22 cellular contexts compared by ENCODE assay signal in the genomic region with DNA sequence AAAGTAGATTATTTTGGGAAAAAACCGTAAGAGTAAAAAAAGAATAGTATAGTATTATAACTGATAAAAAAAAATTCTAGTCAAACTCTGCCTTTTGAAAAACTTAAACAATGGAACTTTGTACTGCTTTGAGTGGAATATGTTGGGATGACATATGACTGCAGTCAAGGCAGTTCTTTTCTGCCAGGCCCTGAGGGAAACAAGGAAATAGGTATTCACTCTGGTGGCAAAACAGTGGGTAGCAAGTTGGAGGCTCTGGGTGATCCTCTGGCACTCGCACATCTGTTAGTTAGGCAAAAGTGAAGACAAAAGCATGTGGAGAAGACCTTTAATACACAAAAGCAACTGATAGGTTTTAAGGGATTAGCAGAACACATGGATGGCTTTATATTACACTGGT.
A peak's percentile ranks its signal among the peaks of the same experiment; 100 is the strongest.
DNase-seq lines count a peak whose midpoint lies in the region; ATAC-seq, FAIRE-seq and TF ChIP-seq lines count a peak whose summit lies in the region.
"Had no signal": no experiment of that assay in that cellular context is flagged by ENCODE, and none has a peak within 500 bp of the region (broad histone marks: within the 10 kb centered on the region; RNA-seq: fewer than 3 reads in every experiment).

No MANE protein-coding gene starts in this region.

- H3K9ac ChIP-seq in iPS-20b (ENCODE audit: low read depth, low read length): no peak overlapping the region
- H3K9ac ChIP-seq: KMS-11 had no signal

- no peaks in the 10 kb centered on the region for H3K27me3 Mint-ChIP-seq in activated CD4-positive, alpha-beta T cell treated with anti-CD3 and anti-CD28 coated beads, Interleukin-2, amount 10 ng/mL, durations not matched to agents 24 days and 14 days
- no peaks in the 10 kb centered on the region for H3K27me3 Mint-ChIP-seq in WTC11 (ENCODE audit: low read depth)
- H3K27me3 Mint-ChIP-seq: CD4-positive, CD25-positive, alpha-beta regulatory T cell had no signal

- POLR2A ChIA-PET in WTC11 (lab: Charles Lee): no interaction called here

- peaks cover 56% of the 10 kb centered on the region for H3K36me3 ChIP-seq in iPS-20b (ENCODE audit: insufficient read depth, low read depth, low read length)

- H3K27ac ChIP-seq in iPS-20b (ENCODE audit: low read length): peak overlapping the region; percentile 20
- H3K27ac ChIP-seq: KMS-11, SJCRH30 had no signal

- H3K9me3 ChIP-seq in iPS-20b (ENCODE audit: insufficient read depth, low read depth, low read length): no peaks in the 10 kb centered on the region
- H3K9me3 ChIP-seq: BE2C, SJCRH30 had no signal

- CTCF ChIA-PET in WTC11 (lab: Charles Lee): interaction anchor here (3.4 kb wide), 1 partner anchor 44 kb away, joined by 14 read pairs; no protein-coding TSS in a partner anchor

- no peaks in the 10 kb centered on the region; the same call in 1 of the 2 replicates for H3K4me1 ChIP-seq in iPS-20b (ENCODE audit: insufficient read depth, low read length)
- H3K4me1 ChIP-seq: BE2C, SJCRH30 had no signal

- no peak for TF ChIP-seq CTCF in WTC11 (IDR thresholded peaks at IDR 0.05)

- peaks cover 46% of the 10 kb centered on the region for H3K36me3 Mint-ChIP-seq in activated CD4-positive, alpha-beta T cell treated with anti-CD3 and anti-CD28 coated beads, Interleukin-2, amount 10 ng/mL, durations not matched to agents 24 days and 14 days (ENCODE audit: low read depth)
- peaks cover 25% of the 10 kb centered on the region for H3K36me3 Mint-ChIP-seq in WTC11

- H3K4me3 ChIP-seq in iPS-20b (ENCODE audit: low read length): no peak overlapping the region
- H3K4me3 ChIP-seq: GM12878, SJCRH30 had no signal

- no peak overlapping the region for H3K4me3 Mint-ChIP-seq in activated CD4-positive, alpha-beta T cell treated with anti-CD3 and anti-CD28 coated beads, Interleukin-2, amount 10 ng/mL, durations not matched to agents 24 days and 14 days
- H3K4me3 Mint-ChIP-seq in WTC11: no peak overlapping the region
- H3K4me3 Mint-ChIP-seq: CD4-positive, CD25-positive, alpha-beta regulatory T cell had no signal

- no peak for DNase-seq in activated CD4-positive, alpha-beta T cell treated with anti-CD3 and anti-CD28 coated beads, Interleukin-2, amount 10 ng/mL, durations not matched to agents 24 days and 14 days
- no peak for DNase-seq in activated CD4-positive, alpha-beta T cell treated with anti-CD3 and anti-CD28 coated beads, Interleukin-2, amount 50 U/mL, for 1 hour
- DNase-seq in H54 (ENCODE audit: insufficient read length, low spot score) (no peak), WTC11 (ENCODE audit: low spot score) (no peak), HTR-8/SVneo (ENCODE audit: insufficient read length, low spot score) (no peak), GM19239 (ENCODE audit: insufficient read length, low spot score) (no peak)
- DNase-seq: BE2C; CD4-positive, CD25-positive, alpha-beta regulatory T cell; DMS153; GOT3; NCI-H1694 treated with DMSO at 0.1 percent for 48 hours; NCI-H2107; NCI-H2227 treated with DMSO at 0.1 percent for 48 hours; NCI-H510A treated with DMSO at 0.1 percent for 48 hours; NCI-H774; PC-3 had no signal

- no peak for ATAC-seq in WTC11
- no peak for ATAC-seq in HG02610 (IDR thresholded peaks at IDR 0.05; ENCODE audit: unreplicated experiment)
- ATAC-seq: GM12878, PC-3 had no signal

- FAIRE-seq in H54 (lab: Jason Lieb, UNC) (peak; percentile 23), HTR-8/SVneo (lab: Jason Lieb, UNC) (no peak), GM19239 (lab: Jason Lieb, UNC) (no peak)
- FAIRE-seq: A204.1, GM12878 had no signal

- peak overlapping the region; percentile 52 for H3K27ac Mint-ChIP-seq in activated CD4-positive, alpha-beta T cell treated with anti-CD3 and anti-CD28 coated beads, Interleukin-2, amount 10 ng/mL, durations not matched to agents 24 days and 14 days
- 0 out of 2 replicates have a peak overlapping the region, but pooled peaks have one; percentile 54 for H3K27ac Mint-ChIP-seq in WTC11

- H3K27me3 ChIP-seq in iPS-20b (ENCODE audit: insufficient read depth, low read length): no peaks in the 10 kb centered on the region
- H3K27me3 ChIP-seq: BE2C, SJCRH30 had no signal

- no peak for TF ChIP-seq POLR2A in H54 (IDR thresholded peaks at IDR 0.05; ENCODE audit: low read depth, low read length)

- intact Hi-C loops in activated CD4-positive, alpha-beta T cell treated with anti-CD3 and anti-CD28 coated beads, Interleukin-2, amount 10 ng/mL, durations not matched to agents 24 days and 14 days (cut with micrococcal nuclease): no loop called here

- H3K9me3 Mint-ChIP-seq in activated CD4-positive, alpha-beta T cell treated with anti-CD3 and anti-CD28 coated beads, Interleukin-2, amount 10 ng/mL, durations not matched to agents 24 days and 14 days: no peaks in the 10 kb centered on the region
- no peaks in the 10 kb centered on the region for H3K9me3 Mint-ChIP-seq in WTC11
- H3K9me3 Mint-ChIP-seq: CD4-positive, CD25-positive, alpha-beta regulatory T cell had no signal

- peaks cover 15% of the 10 kb centered on the region for H3K4me1 Mint-ChIP-seq in activated CD4-positive, alpha-beta T cell treated with anti-CD3 and anti-CD28 coated beads, Interleukin-2, amount 10 ng/mL, durations not matched to agents 24 days and 14 days
- H3K4me1 Mint-ChIP-seq in WTC11: peaks cover 6% of the 10 kb centered on the region; the same call in 1 of the 2 replicates

TF ChIP-seq in WTC11, 78 proteins besides CTCF, POLR2A, EP300 and RAD21:
- no peak for TF ChIP-seq PRDM15 (CRISPR knock-in tag; IDR thresholded peaks at IDR 0.05)
- no peak for TF ChIP-seq OVOL2 (CRISPR knock-in tag; IDR thresholded peaks at IDR 0.05; ENCODE audit: borderline replicate concordance)
- TF ChIP-seq, protein P1, sequence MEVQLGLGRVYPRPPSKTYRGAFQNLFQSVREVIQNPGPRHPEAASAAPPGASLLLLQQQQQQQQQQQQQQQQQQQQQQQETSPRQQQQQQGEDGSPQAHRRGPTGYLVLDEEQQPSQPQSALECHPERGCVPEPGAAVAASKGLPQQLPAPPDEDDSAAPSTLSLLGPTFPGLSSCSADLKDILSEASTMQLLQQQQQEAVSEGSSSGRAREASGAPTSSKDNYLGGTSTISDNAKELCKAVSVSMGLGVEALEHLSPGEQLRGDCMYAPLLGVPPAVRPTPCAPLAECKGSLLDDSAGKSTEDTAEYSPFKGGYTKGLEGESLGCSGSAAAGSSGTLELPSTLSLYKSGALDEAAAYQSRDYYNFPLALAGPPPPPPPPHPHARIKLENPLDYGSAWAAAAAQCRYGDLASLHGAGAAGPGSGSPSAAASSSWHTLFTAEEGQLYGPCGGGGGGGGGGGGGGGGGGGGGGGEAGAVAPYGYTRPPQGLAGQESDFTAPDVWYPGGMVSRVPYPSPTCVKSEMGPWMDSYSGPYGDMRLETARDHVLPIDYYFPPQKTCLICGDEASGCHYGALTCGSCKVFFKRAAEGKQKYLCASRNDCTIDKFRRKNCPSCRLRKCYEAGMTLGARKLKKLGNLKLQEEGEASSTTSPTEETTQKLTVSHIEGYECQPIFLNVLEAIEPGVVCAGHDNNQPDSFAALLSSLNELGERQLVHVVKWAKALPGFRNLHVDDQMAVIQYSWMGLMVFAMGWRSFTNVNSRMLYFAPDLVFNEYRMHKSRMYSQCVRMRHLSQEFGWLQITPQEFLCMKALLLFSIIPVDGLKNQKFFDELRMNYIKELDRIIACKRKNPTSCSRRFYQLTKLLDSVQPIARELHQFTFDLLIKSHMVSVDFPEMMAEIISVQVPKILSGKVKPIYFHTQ (CRISPR knock-in tag; IDR thresholded peaks at IDR 0.05): no peak
- TF ChIP-seq ZNF232 (CRISPR knock-in tag; IDR thresholded peaks at IDR 0.05): no peak
- no peak for TF ChIP-seq FOXJ3 (CRISPR knock-in tag; IDR thresholded peaks at IDR 0.05; ENCODE audit: borderline replicate concordance)
- no peak for TF ChIP-seq ZNF423 (CRISPR knock-in tag; IDR thresholded peaks at IDR 0.05)
- no peak for TF ChIP-seq ZNF317 (CRISPR knock-in tag; IDR thresholded peaks at IDR 0.05; ENCODE audit: borderline replicate concordance, low read depth)
TF ChIP-seq in WTC11: peak in this region for 0.
